In the genomic region with DNA sequence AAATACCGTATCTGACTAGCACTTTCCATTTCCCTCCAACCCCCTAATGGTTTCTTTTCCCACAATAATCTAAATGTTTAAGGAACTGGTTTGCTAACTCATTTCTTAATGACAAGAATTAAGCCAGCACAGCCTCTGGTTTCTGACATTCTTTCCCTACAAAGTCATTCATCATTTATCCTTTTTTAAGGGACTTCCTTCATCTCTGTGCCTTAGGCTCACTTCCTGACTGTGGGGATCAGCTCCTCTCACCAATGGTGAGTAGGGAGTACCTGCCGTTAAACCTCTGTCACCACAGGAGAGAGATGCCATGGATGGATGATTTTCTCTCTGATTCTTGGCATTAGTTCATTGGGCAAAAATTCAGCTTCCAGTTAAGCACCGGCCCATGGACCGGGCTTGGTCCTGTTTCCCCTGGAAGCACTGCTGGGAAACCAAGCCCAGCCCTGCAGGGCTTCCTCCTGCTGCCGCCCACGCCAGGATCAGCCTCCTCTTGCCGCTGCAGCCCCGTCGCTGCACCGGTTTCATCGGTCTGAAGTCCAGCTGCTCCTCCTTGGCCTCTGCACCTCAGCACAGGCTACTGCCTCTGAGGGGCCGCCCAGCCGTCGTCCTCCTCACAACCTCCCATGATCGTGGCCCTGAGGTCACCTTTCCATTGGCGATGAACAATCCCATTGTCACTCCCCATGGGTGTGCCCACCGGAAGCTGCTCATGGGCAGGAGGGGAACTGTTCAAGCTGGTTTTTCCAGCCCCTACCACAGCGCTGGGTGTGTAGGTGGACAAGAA, we compare ENCODE assay signal across 16 cellular contexts.
DNase-seq lines count a peak whose midpoint lies in the region; ATAC-seq and TF ChIP-seq lines count a peak whose summit lies in the region.
"Had no signal": no experiment of that assay in that cellular context is flagged by ENCODE, and none has a peak within 500 bp of the region (broad histone marks: within the 10 kb centered on the region; RNA-seq: fewer than 3 reads in every experiment).

No MANE protein-coding gene starts in this region.

- no peaks in the 10 kb centered on the region for H3K9me3 Mint-ChIP-seq in naive thymus-derived CD4-positive, alpha-beta T cell
- no peaks in the 10 kb centered on the region for H3K9me3 Mint-ChIP-seq in effector memory CD8-positive, alpha-beta T cell
- H3K9me3 Mint-ChIP-seq: activated naive CD8-positive, alpha-beta T cell treated with anti-CD3 and anti-CD28 coated beads, Interleukin-2, amount 50 U/mL, for 24 hours had no signal

- H3K4me1 Mint-ChIP-seq in naive thymus-derived CD4-positive, alpha-beta T cell, result peaks cover 0 to 2% (median 0%) of the 10 kb centered on the region in 7 donors
- no peaks in the 10 kb centered on the region for H3K4me1 Mint-ChIP-seq in effector memory CD8-positive, alpha-beta T cell (ENCODE audit: low read depth in 2 of 2)
- H3K4me1 Mint-ChIP-seq: activated naive CD8-positive, alpha-beta T cell treated with anti-CD3 and anti-CD28 coated beads, Interleukin-2, amount 50 U/mL, for 24 hours had no signal

- H3K36me3 Mint-ChIP-seq in naive thymus-derived CD4-positive, alpha-beta T cell, result no peaks in the 10 kb centered on the region
- no peaks in the 10 kb centered on the region for H3K36me3 Mint-ChIP-seq in effector memory CD8-positive, alpha-beta T cell (ENCODE audit: insufficient read depth)

- H3K27me3 ChIP-seq in colonic mucosa (no peaks in the 10 kb centered on the region), lower lobe of right lung (ENCODE audit: low read depth) (no peaks in the 10 kb centered on the region)
- no peaks in the 10 kb centered on the region for H3K27me3 ChIP-seq in naive thymus-derived CD4-positive, alpha-beta T cell (ENCODE audit: control insufficient read depth in 2 of 2, insufficient read depth in 2 of 2, low read length in 2 of 2)
- H3K27me3 ChIP-seq: pancreas had no signal

- CTCF ChIA-PET in naive thymus-derived CD4-positive, alpha-beta T cell (lab: Charles Lee), result no interaction called here

- DNase-seq in DMS153 (lab: John Stamatoyannopoulos, UW), result peak; percentile 56
- peak; percentile 82 for DNase-seq in NCI-H146 treated with DMSO at 0.1 percent for 48 hours (lab: John Stamatoyannopoulos, UW; ENCODE audit: unreplicated experiment)
- peak; percentile 69 for DNase-seq in colonic mucosa
- DNase-seq in lower lobe of right lung, result no peak
- DNase-seq in naive thymus-derived CD4-positive, alpha-beta T cell, result no peak
- DNase-seq in effector memory CD8-positive, alpha-beta T cell, result no peak
- DNase-seq in kidney glomerular epithelial cell (lab: John Stamatoyannopoulos, UW), result no peak
- DNase-seq: activated CD8-positive, alpha-beta memory T cell treated with anti-CD3 and anti-CD28 coated beads, Interleukin-2, amount 50 U/mL, for 4 hours; activated naive CD8-positive, alpha-beta T cell treated with anti-CD3 and anti-CD28 coated beads, Interleukin-2, amount 50 U/mL, for 24 hours; GDM1; Kasumi-1; mesendoderm; pancreas; SIG-M5 had no signal

- H3K27me3 Mint-ChIP-seq in naive thymus-derived CD4-positive, alpha-beta T cell, result peaks cover 0 to 27% (median 10%) of the 10 kb centered on the region in 5 donors
- H3K27me3 Mint-ChIP-seq in effector memory CD8-positive, alpha-beta T cell, result peaks cover 19 to 42% of the 10 kb centered on the region in 2 donors

- no peak overlapping the region for H3K9ac ChIP-seq in colonic mucosa (ENCODE audit: low read depth in 2 of 2, low read length in 2 of 2)

- POLR2A ChIA-PET in naive thymus-derived CD4-positive, alpha-beta T cell (lab: Charles Lee), result no interaction called here

- no peak overlapping the region for H3K27ac Mint-ChIP-seq in naive thymus-derived CD4-positive, alpha-beta T cell
- H3K27ac Mint-ChIP-seq in effector memory CD8-positive, alpha-beta T cell, result no peak overlapping the region
- H3K27ac Mint-ChIP-seq: activated naive CD8-positive, alpha-beta T cell treated with anti-CD3 and anti-CD28 coated beads, Interleukin-2, amount 50 U/mL, for 24 hours had no signal

- ATAC-seq in lower lobe of right lung (peak; percentile 28 to 39), HG03159 (IDR thresholded peaks at IDR 0.05; ENCODE audit: unreplicated experiment) (no peak)
- ATAC-seq in naive thymus-derived CD4-positive, alpha-beta T cell, result no peak
- no peak for ATAC-seq in effector memory CD8-positive, alpha-beta T cell (replicated peaks)
- ATAC-seq: activated naive CD8-positive, alpha-beta T cell treated with anti-CD3 and anti-CD28 coated beads, Interleukin-2, amount 50 U/mL, for 24 hours had no signal

- H3K4me1 ChIP-seq in colonic mucosa (no peaks in the 10 kb centered on the region), lower lobe of right lung (peaks cover 9% of the 10 kb centered on the region)
- H3K4me1 ChIP-seq in naive thymus-derived CD4-positive, alpha-beta T cell (ENCODE audit: control insufficient read depth in 2 of 2, insufficient read depth in 2 of 2, low read length in 2 of 2), result no peaks in the 10 kb centered on the region
- H3K4me1 ChIP-seq: pancreas had no signal

- TF ChIP-seq CTCF in colonic mucosa (IDR thresholded peaks at IDR 0.05), result no peak
- TF ChIP-seq CTCF in lower lobe of right lung (IDR thresholded peaks at IDR 0.05), result no peak

- intact Hi-C loops in colonic mucosa (cut with DNase I), result no loop called here
- intact Hi-C loops in lower lobe of right lung (cut with DNase I), result no loop called here
- intact Hi-C loops in naive thymus-derived CD4-positive, alpha-beta T cell (cut with micrococcal nuclease), result no loop called here

- H3K4me3 ChIP-seq in colonic mucosa (no peak overlapping the region), lower lobe of right lung (no peak overlapping the region)
- H3K4me3 ChIP-seq in naive thymus-derived CD4-positive, alpha-beta T cell (ENCODE audit: low read length), result no peak overlapping the region
- H3K4me3 ChIP-seq: pancreas had no signal

- no peak overlapping the region for H3K4me3 Mint-ChIP-seq in naive thymus-derived CD4-positive, alpha-beta T cell
- no peak overlapping the region for H3K4me3 Mint-ChIP-seq in effector memory CD8-positive, alpha-beta T cell
- H3K4me3 Mint-ChIP-seq: activated naive CD8-positive, alpha-beta T cell treated with anti-CD3 and anti-CD28 coated beads, Interleukin-2, amount 50 U/mL, for 24 hours had no signal

- H3K27ac ChIP-seq in colonic mucosa, result no peak overlapping the region
- no peak overlapping the region for H3K27ac ChIP-seq in lower lobe of right lung
- no peak overlapping the region for H3K27ac ChIP-seq in naive thymus-derived CD4-positive, alpha-beta T cell (ENCODE audit: low read depth, low read length)
- H3K27ac ChIP-seq: pancreas, VCaP had no signal

- H3K36me3 ChIP-seq in colonic mucosa (no peaks in the 10 kb centered on the region), lower lobe of right lung (no peaks in the 10 kb centered on the region)
- H3K36me3 ChIP-seq in naive thymus-derived CD4-positive, alpha-beta T cell (ENCODE audit: control insufficient read depth in 2 of 3, insufficient read depth in 3 of 3, low read length in 3 of 3), result no peaks in the 10 kb centered on the region
- H3K36me3 ChIP-seq: pancreas had no signal

- no peaks in the 10 kb centered on the region for H3K9me3 ChIP-seq in colonic mucosa
- H3K9me3 ChIP-seq in lower lobe of right lung, result no peaks in the 10 kb centered on the region
- H3K9me3 ChIP-seq in naive thymus-derived CD4-positive, alpha-beta T cell (ENCODE audit: control insufficient read depth in 2 of 3, low read length in 3 of 3), result no peaks in the 10 kb centered on the region
- H3K9me3 ChIP-seq: pancreas had no signal

Comparison
In these comparisons a context has a peak if more than half of its experiments do, and no peak if none do; other contexts are left out.
1. DNase-seq: peak in DMS153 (single experiment), NCI-H146 treated with DMSO at 0.1 percent for 48 hours (single experiment) and colonic mucosa (single experiment); none in lower lobe of right lung (single experiment), naive thymus-derived CD4-positive, alpha-beta T cell (0 of 9), effector memory CD8-positive, alpha-beta T cell (0 of 3) and kidney glomerular epithelial cell (single experiment).
2. ATAC-seq: peak in lower lobe of right lung (2 of 2); none in naive thymus-derived CD4-positive, alpha-beta T cell (single experiment), effector memory CD8-positive, alpha-beta T cell (single experiment) and HG03159 (single experiment).